ENCODE assay signal across 22 cellular contexts in the genomic region with DNA sequence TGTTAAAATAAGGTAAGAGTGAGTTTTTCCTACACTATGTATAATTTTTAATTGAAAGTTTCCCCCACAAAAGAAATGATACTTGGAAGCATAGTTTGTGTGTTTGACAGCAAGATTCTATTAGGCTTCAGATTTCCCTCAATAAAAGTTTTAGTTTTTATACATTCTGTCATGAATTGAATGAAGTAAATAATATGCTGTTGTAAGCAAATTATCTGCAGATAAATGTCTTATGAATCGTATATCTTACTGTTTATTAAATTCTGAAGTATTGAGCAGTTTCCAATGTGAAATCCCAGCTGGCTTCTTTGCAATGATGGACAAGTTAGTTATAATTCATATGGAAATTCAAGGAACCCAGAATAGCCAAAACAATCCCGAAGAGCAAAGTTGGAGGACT. TPM values are rescaled to one million over a fixed set of nuclear protein-coding genes. Genes with fewer than 3 reads are reported as not detected.
DNase-seq lines count a peak whose midpoint lies in the region; ATAC-seq, FAIRE-seq and TF ChIP-seq lines count a peak whose summit lies in the region.
"Had no signal": no experiment of that assay in that cellular context is flagged by ENCODE, and none has a peak within 500 bp of the region (broad histone marks: within the 10 kb centered on the region; RNA-seq: fewer than 3 reads in every experiment).

No MANE protein-coding gene starts in this region.

- H3K4me1 ChIP-seq in HepG2 (ENCODE audit: insufficient read depth, low read length) (peaks cover 7% of the 10 kb centered on the region), right lobe of liver (no peaks in the 10 kb centered on the region), K562 (replicated peaks in 1 of 2; ENCODE audit: control insufficient read depth in 2 of 2, insufficient read depth in 2 of 2, low read length in 2 of 2) (no peaks in the 10 kb centered on the region)
- H3K4me1 ChIP-seq: BLaER1 had no signal

- H4K20me1 ChIP-seq in HepG2 (ENCODE audit: insufficient read depth, low read length) (no peaks in the 10 kb centered on the region), K562 (replicated peaks; ENCODE audit: control insufficient read depth, insufficient read depth, low read length) (no peaks in the 10 kb centered on the region)
- H4K20me1 ChIP-seq: BLaER1 had no signal

- H3K9me1 ChIP-seq in K562 (ENCODE audit: control insufficient read depth, insufficient read depth, low read length) = no peaks in the 10 kb centered on the region

- TF ChIP-seq EP300 in HepG2 (IDR thresholded peaks at IDR 0.05; ENCODE audit: low read depth in 2 of 2, low read length in 2 of 2) = no peak
- no peak for TF ChIP-seq EP300 in HepG2 (CRISPR knock-in tag; IDR thresholded peaks at IDR 0.05; ENCODE audit: borderline replicate concordance)
- TF ChIP-seq EP300 in K562 (IDR thresholded peaks at IDR 0.05; ENCODE audit: low read length) = no peak

- no peaks in the 10 kb centered on the region for H3K79me2 ChIP-seq in HepG2 (ENCODE audit: insufficient read depth, low read length)
- H3K79me2 ChIP-seq in K562 (ENCODE audit: control insufficient read depth, insufficient read depth, low read length) = no peaks in the 10 kb centered on the region

- H3K27me3 ChIP-seq in HepG2 (ENCODE audit: control insufficient read depth in 1 of 2, insufficient read depth in 2 of 2, low read length in 2 of 2) (no peaks in the 10 kb centered on the region), right lobe of liver (no peaks in the 10 kb centered on the region), K562 (ENCODE audit: control insufficient read depth in 2 of 2, insufficient read depth in 2 of 2, low read length in 2 of 2) (peaks cover 0 to 15% of the 10 kb centered on the region in 2 experiments; a peak in 3 of 5 replicates)
- H3K27me3 ChIP-seq: BE2C had no signal

- BruUV-seq in HepG2 (replicated peaks; lab: Mats Ljungman, UMichigan) (no TSS peak), K562 (replicated peaks; lab: Mats Ljungman, UMichigan) (no TSS peak)

- H3K9ac ChIP-seq in HepG2 (ENCODE audit: insufficient read depth, low read depth, low read length) (no peak overlapping the region), K562 (ENCODE audit: insufficient read depth in 1 of 2, low read depth in 2 of 2, low read length in 2 of 2) (no peak overlapping the region)
- H3K9ac ChIP-seq: BLaER1 had no signal

- CTCF ChIA-PET in HepG2 (lab: Yijun Ruan, JAX; ENCODE audit: low intra/inter-chr PET ratio, low total read pairs) (no interaction called here), K562 (lab: Yijun Ruan, JAX; ENCODE audit: low intra/inter-chr PET ratio) (no interaction called here)

- POLR2A ChIA-PET in HepG2 (lab: Yijun Ruan, JAX) (no interaction called here), K562 (lab: Yijun Ruan, JAX) (interaction anchor here (1.0 kb wide), 2 partner anchors 10 kb away, joined by 3 read pairs; no protein-coding TSS in a partner anchor)

- no peak overlapping the region for H3K4me3 ChIP-seq in HepG2 (replicated peaks in 1 of 3; ENCODE audit: insufficient read depth in 1 of 3, low read depth in 2 of 3, low read length in 3 of 3)
- no peak overlapping the region for H3K4me3 ChIP-seq in right lobe of liver
- H3K4me3 ChIP-seq in K562 = no peak overlapping the region
- H3K4me3 ChIP-seq: BLaER1 had no signal

- no peak for FAIRE-seq in HepG2 (lab: Jason Lieb, UNC)
- no peak for FAIRE-seq in K562 (lab: Jason Lieb, UNC)
- FAIRE-seq: G401.6, GM19239 had no signal

- intact Hi-C loops in HepG2 (cut with micrococcal nuclease; ENCODE audit: unreplicated experiment) (no loop called here), right lobe of liver (cut with DNase I) (no loop called here), K562 (cut with micrococcal nuclease) (no loop called here)

- no peaks in the 10 kb centered on the region for H3K36me3 ChIP-seq in HepG2 (replicated peaks in 1 of 2; ENCODE audit: control insufficient read depth in 1 of 2, insufficient read depth in 2 of 2, low read length in 2 of 2)
- no peaks in the 10 kb centered on the region for H3K36me3 ChIP-seq in right lobe of liver
- H3K36me3 ChIP-seq in K562 (ENCODE audit: control insufficient read depth, insufficient read depth, low read length) = no peaks in the 10 kb centered on the region
- H3K36me3 ChIP-seq: BE2C, BLaER1 had no signal

- TF ChIP-seq CTCF in HepG2 (CRISPR knock-in tag; IDR thresholded peaks at IDR 0.05) (no peak), right lobe of liver (IDR thresholded peaks at IDR 0.05) (no peak), K562 (IDR thresholded peaks at IDR 0.05 in 2 of 3, conservative IDR thresholded peaks at IDR 0.05 in 1 of 3; ENCODE audit: insufficient read depth in 2 of 3, low read depth in 1 of 3, low read length in 3 of 3) (no peak)

- DNase-seq in HepG2 (ENCODE audit: low spot score) = no peak
- no peak for DNase-seq in right lobe of liver
- no peak for DNase-seq in K562 (ENCODE audit: extremely low read depth in 1 of 4, low spot score in 3 of 4)
- no peak for DNase-seq in DMS 273 (lab: John Stamatoyannopoulos, UW; ENCODE audit: unreplicated experiment)
- no peak for DNase-seq in medulla oblongata (ENCODE audit: extremely low spot score)
- DNase-seq: ACHN; BE2C; C1 segment of cervical spinal cord; CD4-positive, alpha-beta memory T cell; CD4-positive, CD25-positive, alpha-beta regulatory T cell; CD8-positive, alpha-beta memory T cell; COR-L47; DMS79 treated with DMSO at 0.1 percent for 48 hours; GF-D8 had no signal

- in situ Hi-C loops in HepG2 (cut with HindIII; ENCODE audit: extremely low pct_ligation_motif_present, low pct_unique_long_range_greater_than_20kb) (no loop called here), K562 (cut with MboI) (no loop called here)

- no peak for TF ChIP-seq POLR2A in HepG2 (IDR thresholded peaks at IDR 0.05; ENCODE audit: insufficient read depth in 1 of 2, low read depth in 2 of 2, low read length in 2 of 2)
- no peak for TF ChIP-seq POLR2A in right lobe of liver (IDR thresholded peaks at IDR 0.05)
- no peak for TF ChIP-seq POLR2A in K562 (conservative IDR thresholded peaks at IDR 0.05)

- H3K9me3 ChIP-seq in HepG2 (ENCODE audit: low read length) (no peaks in the 10 kb centered on the region), right lobe of liver (no peaks in the 10 kb centered on the region), K562 (replicated peaks; ENCODE audit: control insufficient read depth, insufficient read depth, low read depth, low read length) (no peaks in the 10 kb centered on the region)
- H3K9me3 ChIP-seq: BE2C, BLaER1 had no signal

- H3K4me2 ChIP-seq in HepG2 (ENCODE audit: low read depth, low read length) (no peak overlapping the region), K562 (ENCODE audit: insufficient read depth, low read length) (no peak overlapping the region)
- H3K4me2 ChIP-seq: BLaER1 had no signal

- WGBS in HepG2 (ENCODE audit: low lambda C conversion rate) = 95% methylated on average over 2 of the region's 2 CpGs
- WGBS in right lobe of liver (ENCODE audit: insufficient coverage, low coverage, low lambda C conversion rate, missing lambda C conversion rate) = 59% methylated on average over 2 of the region's 2 CpGs
- WGBS in K562 (ENCODE audit: insufficient coverage, low coverage, missing lambda C conversion rate) = 0% methylated on average over 2 of the region's 2 CpGs

- ATAC-seq in HepG2 (no peak), right lobe of liver (no peak), K562 (no peak)

- no peak overlapping the region for H2AFZ ChIP-seq in HepG2 (ENCODE audit: low read length)
- H2AFZ ChIP-seq in K562 (ENCODE audit: low read depth, low read length) = no peak overlapping the region

- TF ChIP-seq RAD21 in HepG2 (CRISPR knock-in tag; IDR thresholded peaks at IDR 0.05) (no peak), K562 (CRISPR knock-in tag; conservative IDR thresholded peaks at IDR 0.05 in 1 of 2, IDR thresholded peaks at IDR 0.05 in 1 of 2) (no peak)

- H3K27ac ChIP-seq in HepG2 (ENCODE audit: extremely low read length, insufficient read depth, low read length) (no peak overlapping the region), right lobe of liver (no peak overlapping the region), K562 (ENCODE audit: extremely low read depth, low read depth, low read length) (no peak overlapping the region)
- H3K27ac ChIP-seq: 22Rv1, BLaER1 had no signal

RNA-seq across cellular contexts. Expression of gene RS1, which starts 33.5 kb away (rescaled TPM):
- total RNA-seq in HepG2 (2016; rRNA removed; fragmentation: Illumina TruSeq; extraction: Trizol) (not detected in 2 replicates), right lobe of liver (not detected), K562 (2014; rRNA removed) (not detected in 2 replicates), K562 (2014; rRNA removed; fragmentation: Illumina TruSeq; extraction: Trizol) (not detected in 2 replicates), K562 (2015; rRNA removed; fragmentation: Illumina TruSeq; extraction: Trizol) (not detected in 2 replicates), K562 (2021) (not detected in 2 replicates)
- total RNA-seq in HepG2 (2016; cell fraction: cytosol; rRNA removed; fragmentation: Illumina TruSeq; extraction: Trizol; ENCODE audit: low read depth) = not detected in 2 replicates
- not detected in 2 replicates for total RNA-seq in HepG2 (2016; cell fraction: insoluble cytoplasmic fraction; rRNA removed; fragmentation: Illumina TruSeq; extraction: Trizol)
- not detected in 2 replicates for total RNA-seq in HepG2 (2016; cell fraction: membrane; rRNA removed; fragmentation: Illumina TruSeq; extraction: Trizol)
- total RNA-seq in HepG2 (2016; cell fraction: nucleus; rRNA removed; fragmentation: Illumina TruSeq; extraction: Trizol) = not detected in 2 replicates
- polyA plus RNA-seq in HepG2 (2011; rRNA removed) (not detected in 2 replicates), K562 (2011; rRNA removed) (not detected in 2 replicates), K562 (2014; fragmentation: Illumina TruSeq; extraction: Trizol) (not detected in 2 replicates), K562 (2014; fragmentation: Nextera tagmentation; extraction: Ambion mirVana) (not detected), K562 (2014; rRNA removed) (not detected in 2 replicates)
- not detected in 2 replicates for polyA plus RNA-seq in HepG2 (2011; cell fraction: cytosol; rRNA removed)
- not detected in 2 replicates for polyA plus RNA-seq in HepG2 (2011; cell fraction: nucleus; rRNA removed)
- polyA plus RNA-seq in HepG2 (2012) = not detected in 2 replicates
- polyA plus RNA-seq in HepG2 (2016; cell fraction: cytosol; fragmentation: Illumina TruSeq; extraction: Trizol; ENCODE audit: low read depth) = not detected in 2 replicates
- polyA plus RNA-seq in HepG2 (2016; cell fraction: insoluble cytoplasmic fraction; fragmentation: Illumina TruSeq; extraction: Trizol; ENCODE audit: low read depth) = not detected in 2 replicates
- not detected in 2 replicates for polyA plus RNA-seq in HepG2 (2016; cell fraction: membrane; fragmentation: Illumina TruSeq; extraction: Trizol; ENCODE audit: low read depth)
- not detected in 2 replicates for polyA plus RNA-seq in HepG2 (2016; cell fraction: nucleus; fragmentation: Illumina TruSeq; extraction: Trizol; ENCODE audit: insufficient read depth, low read depth)
- not detected in 2 replicates for polyA minus RNA-seq in HepG2 (2011; rRNA and poly(A)+ RNA removed; ENCODE audit: low replicate concordance)
- not detected in 2 replicates for polyA minus RNA-seq in HepG2 (2011; cell fraction: cytosol; rRNA and poly(A)+ RNA removed)
- polyA minus RNA-seq in HepG2 (2011; cell fraction: nucleus; rRNA and poly(A)+ RNA removed) = not detected in 2 replicates
- total RNA-seq in K562 (2011; cell fraction: chromatin; rRNA removed; ENCODE audit: low replicate concordance) = not detected in 2 replicates
- total RNA-seq in K562 (2011; cell fraction: nucleolus; rRNA removed) = not detected in 2 replicates
- not detected in 2 replicates for total RNA-seq in K562 (2011; cell fraction: nucleoplasm; rRNA removed)
- not detected in 2 replicates for polyA plus RNA-seq in K562 (2011; cell fraction: cytosol; rRNA removed)
- polyA plus RNA-seq in K562 (2011; cell fraction: nucleus; rRNA removed) = not detected in 2 replicates
- not detected in 2 replicates for polyA plus RNA-seq in K562 (2012)
- not detected in 2 replicates for polyA minus RNA-seq in K562 (2011; rRNA and poly(A)+ RNA removed)
- not detected in 2 replicates for polyA minus RNA-seq in K562 (2011; cell fraction: cytosol; rRNA and poly(A)+ RNA removed)
- not detected in 2 replicates for polyA minus RNA-seq in K562 (2011; cell fraction: nucleus; rRNA and poly(A)+ RNA removed)
- total RNA-seq: A172; A673; CD4-positive, alpha-beta memory T cell; CD4-positive, CD25-positive, alpha-beta regulatory T cell; CD8-positive, alpha-beta memory T cell had no signal
- polyA plus RNA-seq: AG04450; CD14-positive monocyte; CD4-positive, alpha-beta memory T cell; CD4-positive, CD25-positive, alpha-beta regulatory T cell; CD8-positive, alpha-beta memory T cell had no signal

Comparison
In these comparisons a context has a peak if more than half of its experiments do, and no peak if none do; other contexts are left out.
1. Of the 241 proteins assayed by ChIP-seq in both HepG2 and K562: peak only in HepG2: MAFF; only in K562: none; in both: none; in neither: 239; mixed calls (peak in some experiments, not most) for 1.